13 cellular contexts compared by ENCODE assay signal in the genomic region with DNA sequence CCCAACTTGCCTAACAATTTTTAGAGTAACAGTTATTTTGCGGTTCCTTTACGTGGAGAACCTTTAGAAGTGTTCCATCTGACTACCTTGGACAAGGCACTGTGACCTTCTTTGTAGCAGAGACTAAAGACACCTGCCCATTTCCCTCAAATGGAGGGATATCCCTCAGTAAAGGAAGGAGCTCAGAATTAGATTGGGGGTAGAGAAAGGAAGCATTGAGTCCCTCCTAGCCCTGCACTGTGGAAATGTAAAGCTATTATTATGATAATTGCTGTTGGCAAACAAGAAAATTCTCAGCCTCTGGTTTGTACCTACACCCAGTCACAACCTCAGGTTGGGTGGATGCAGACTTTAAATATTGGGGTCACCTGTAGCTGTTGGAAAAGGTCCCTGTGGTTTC.
DNase-seq lines count a peak whose midpoint lies in the region; ATAC-seq and TF ChIP-seq lines count a peak whose summit lies in the region.
"Had no signal": no experiment of that assay in that cellular context is flagged by ENCODE, and none has a peak within 500 bp of the region (broad histone marks: within the 10 kb centered on the region; RNA-seq: fewer than 3 reads in every experiment).

No MANE protein-coding gene starts in this region.

- H3K9me3 ChIP-seq in lower lobe of right lung = no peaks in the 10 kb centered on the region
- no peaks in the 10 kb centered on the region for H3K9me3 ChIP-seq in subcutaneous abdominal adipose tissue (ENCODE audit: control insufficient read depth in 5 of 5, low read length in 5 of 5)

- ATAC-seq in lower lobe of right lung = no peak
- no peak for ATAC-seq in sciatic nerve
- ATAC-seq: effector memory CD8-positive, alpha-beta T cell; stimulated activated memory B cell treated with anti-CD40 and anti-IgM and Interleukin-4, amounts not matched to agents 10 μg/mL and 1 μg/mL and 100 μg/mL, for 72 hours; T-helper 17 cell had no signal

- H3K27me3 ChIP-seq in lower lobe of right lung (ENCODE audit: low read depth) (no peaks in the 10 kb centered on the region), subcutaneous abdominal adipose tissue (ENCODE audit: control insufficient read depth in 5 of 5, insufficient read depth in 4 of 5, low read length in 5 of 5) (no peaks in the 10 kb centered on the region)

- H3K9me3 Mint-ChIP-seq in brain = no peaks in the 10 kb centered on the region
- H3K9me3 Mint-ChIP-seq: effector memory CD8-positive, alpha-beta T cell; stimulated activated memory B cell treated with anti-CD40 and anti-IgM and Interleukin-4, amounts not matched to agents 10 μg/mL and 1 μg/mL and 100 μg/mL, for 72 hours had no signal

- peak overlapping the region; percentile 83 for H3K27ac ChIP-seq in lower lobe of right lung
- peak overlapping the region; percentile 82 for H3K27ac ChIP-seq in subcutaneous abdominal adipose tissue (ENCODE audit: low read depth, low read length)

- H3K4me3 ChIP-seq in lower lobe of right lung (no peak overlapping the region), subcutaneous abdominal adipose tissue (ENCODE audit: low read depth in 1 of 5, low read length in 5 of 5) (peak overlapping the region in 1 of 5 donors; percentile 5)

- no peak overlapping the region for H3K9ac ChIP-seq in subcutaneous abdominal adipose tissue (ENCODE audit: low read length in 5 of 5)

- H3K4me3 Mint-ChIP-seq in brain = peak overlapping the region in 1 of 5 experiments; percentile 59
- H3K4me3 Mint-ChIP-seq: effector memory CD8-positive, alpha-beta T cell; stimulated activated memory B cell treated with anti-CD40 and anti-IgM and Interleukin-4, amounts not matched to agents 10 μg/mL and 1 μg/mL and 100 μg/mL, for 72 hours; T-helper 17 cell had no signal

- peak overlapping the region; percentile 80 to 97 (median 93) for H3K27ac Mint-ChIP-seq in brain
- H3K27ac Mint-ChIP-seq: effector memory CD8-positive, alpha-beta T cell; stimulated activated memory B cell treated with anti-CD40 and anti-IgM and Interleukin-4, amounts not matched to agents 10 μg/mL and 1 μg/mL and 100 μg/mL, for 72 hours; T-helper 17 cell had no signal

- intact Hi-C loops in lower lobe of right lung (cut with DNase I) = no loop called here
- intact Hi-C loops in sciatic nerve (cut with DNase I) = no loop called here

- DNase-seq in NCI-H1105 treated with DMSO at 0.1 percent for 48 hours (lab: John Stamatoyannopoulos, UW) = peak; percentile 24
- DNase-seq in NCI-H1105 (lab: John Stamatoyannopoulos, UW) = no peak
- DNase-seq in lower lobe of right lung = no peak
- no peak for DNase-seq in putamen (ENCODE audit: low spot score)
- no peak for DNase-seq in sciatic nerve (ENCODE audit: low spot score)
- no peak for DNase-seq in hepatic stellate cell (ENCODE audit: low spot score)
- DNase-seq: 8988T; effector memory CD8-positive, alpha-beta T cell; NCI-H187; T-helper 17 cell had no signal

- TF ChIP-seq CTCF in brain (conservative IDR thresholded peaks at IDR 0.05) = no peak
- no peak for TF ChIP-seq CTCF in lower lobe of right lung (IDR thresholded peaks at IDR 0.05)

- no peaks in the 10 kb centered on the region for H3K27me3 Mint-ChIP-seq in brain
- H3K27me3 Mint-ChIP-seq: effector memory CD8-positive, alpha-beta T cell; stimulated activated memory B cell treated with anti-CD40 and anti-IgM and Interleukin-4, amounts not matched to agents 10 μg/mL and 1 μg/mL and 100 μg/mL, for 72 hours; T-helper 17 cell had no signal

- peaks cover 82% of the 10 kb centered on the region for H3K4me1 ChIP-seq in lower lobe of right lung
- H3K4me1 ChIP-seq in subcutaneous abdominal adipose tissue (ENCODE audit: control insufficient read depth in 5 of 5, insufficient read depth in 5 of 5, low read length in 5 of 5) = peaks cover 4 to 61% (median 36%) of the 10 kb centered on the region in 5 donors

- peaks cover 63% of the 10 kb centered on the region for H3K4me1 Mint-ChIP-seq in brain

- H3K36me3 Mint-ChIP-seq in brain = peaks cover 37% of the 10 kb centered on the region
- H3K36me3 Mint-ChIP-seq: stimulated activated memory B cell treated with anti-CD40 and anti-IgM and Interleukin-4, amounts not matched to agents 10 μg/mL and 1 μg/mL and 100 μg/mL, for 72 hours had no signal

- H3K36me3 ChIP-seq in lower lobe of right lung (no peaks in the 10 kb centered on the region), subcutaneous abdominal adipose tissue (ENCODE audit: control insufficient read depth in 5 of 5, insufficient read depth in 5 of 5, low read length in 5 of 5) (no peaks in the 10 kb centered on the region)
